33 cellular contexts compared by ENCODE assay signal in genomic region chr7:143948733-143949132, GRCh38. TPM values are rescaled to one million over a fixed set of nuclear protein-coding genes. Genes with fewer than 3 reads are reported as not detected.
A peak's percentile ranks its signal among the peaks of the same experiment; 100 is the strongest.
DNase-seq lines count a peak whose midpoint lies in the region; ATAC-seq, FAIRE-seq and TF ChIP-seq lines count a peak whose summit lies in the region.
"Had no signal": no experiment of that assay in that cellular context is flagged by ENCODE, and none has a peak within 500 bp of the region (broad histone marks: within the 10 kb centered on the region; RNA-seq: fewer than 3 reads in every experiment).

No MANE protein-coding gene starts in this region.

- 0 out of 5 replicates have a peak, but pooled peaks cover 0 to 2% of the 10 kb centered on the region in 2 experiments for H3K4me1 ChIP-seq in K562 (replicated peaks in 1 of 2; ENCODE audit: control insufficient read depth in 2 of 2, insufficient read depth in 2 of 2, low read length in 2 of 2)
- no peaks in the 10 kb centered on the region for H3K4me1 ChIP-seq in smooth muscle cell (ENCODE audit: low read depth)
- no peaks in the 10 kb centered on the region for H3K4me1 ChIP-seq in SJCRH30
- H3K4me1 ChIP-seq: BE2C, BLaER1 had no signal

- H3K27ac ChIP-seq in K562 (ENCODE audit: extremely low read depth, low read depth, low read length): no peak overlapping the region
- peak overlapping the region; percentile 53 for H3K27ac ChIP-seq in smooth muscle cell (ENCODE audit: low read depth)
- no peak overlapping the region for H3K27ac ChIP-seq in SJCRH30
- H3K27ac ChIP-seq: BLaER1 had no signal

- no peaks in the 10 kb centered on the region for H3K9me3 ChIP-seq in K562 (replicated peaks; ENCODE audit: control insufficient read depth, insufficient read depth, low read depth, low read length)
- H3K9me3 ChIP-seq in smooth muscle cell (replicated peaks; ENCODE audit: low read depth): no peaks in the 10 kb centered on the region
- no peaks in the 10 kb centered on the region for H3K9me3 ChIP-seq in SJCRH30 (replicated peaks)
- H3K9me3 ChIP-seq: BE2C, BLaER1 had no signal

- BruUV-seq in K562 (replicated peaks; lab: Mats Ljungman, UMichigan): no TSS peak

- H4K20me1 ChIP-seq in K562 (replicated peaks; ENCODE audit: control insufficient read depth, insufficient read depth, low read length) (no peaks in the 10 kb centered on the region), smooth muscle cell (ENCODE audit: low read depth) (no peaks in the 10 kb centered on the region)
- H4K20me1 ChIP-seq: BLaER1 had no signal

- TF ChIP-seq CTCF in HFFc6 (IDR thresholded peaks at IDR 0.05) (no peak), K562 (IDR thresholded peaks at IDR 0.05 in 2 of 3, conservative IDR thresholded peaks at IDR 0.05 in 1 of 3; ENCODE audit: insufficient read depth in 2 of 3, low read depth in 1 of 3, low read length in 3 of 3) (no peak), smooth muscle cell (IDR thresholded peaks at IDR 0.05; ENCODE audit: borderline replicate concordance, insufficient read depth, poor library complexity, severe bottlenecking) (no peak)

- in situ Hi-C loops in K562 (cut with MboI): no loop called here

- H3K27me3 Mint-ChIP-seq in HFFc6 (ENCODE audit: insufficient read depth): no peaks in the 10 kb centered on the region; the same call in 1 of the 2 replicates

- WGBS in K562 (ENCODE audit: insufficient coverage, low coverage, missing lambda C conversion rate): 3% methylated on average over 2 of the region's 2 CpGs
- 57% methylated on average over 2 of the region's 2 CpGs for WGBS in smooth muscle cell (ENCODE audit: low lambda C conversion rate)

- FAIRE-seq in K562 (lab: Jason Lieb, UNC): no peak
- FAIRE-seq: A204.1, GM12878, GM12892, GM18507 had no signal

- peaks cover 5% of the 10 kb centered on the region for H3K9me3 Mint-ChIP-seq in HFFc6

- no peak for TF ChIP-seq EP300 in K562 (IDR thresholded peaks at IDR 0.05; ENCODE audit: low read length)

- H3K4me2 ChIP-seq in K562 (ENCODE audit: insufficient read depth, low read length): no peak overlapping the region
- H3K4me2 ChIP-seq in smooth muscle cell: peak overlapping the region; percentile 16
- H3K4me2 ChIP-seq: BLaER1 had no signal

- peaks cover 13% of the 10 kb centered on the region; the same call in 1 of the 2 replicates for H3K4me1 Mint-ChIP-seq in HFFc6 (ENCODE audit: low read depth)
- H3K4me1 Mint-ChIP-seq: CD14-positive monocyte; CD4-positive, alpha-beta memory T cell; CD4-positive, CD25-positive, alpha-beta regulatory T cell; CD8-positive, alpha-beta memory T cell had no signal

- H3K36me3 ChIP-seq in K562 (ENCODE audit: control insufficient read depth, insufficient read depth, low read length) (no peaks in the 10 kb centered on the region), smooth muscle cell (ENCODE audit: low read depth) (no peaks in the 10 kb centered on the region), SJCRH30 (no peaks in the 10 kb centered on the region)
- H3K36me3 ChIP-seq: BE2C, BLaER1 had no signal

- DNase-seq in HFFc6 (no peak), NCI-H226 (peak; percentile 69), K562 (ENCODE audit: extremely low read depth in 1 of 4, low spot score in 3 of 4) (no peak), smooth muscle cell (lab: John Stamatoyannopoulos, UW; ENCODE audit: unreplicated experiment) (no peak), posterior cingulate gyrus (no peak), SJCRH30 (no peak), NCI-H345 treated with DMSO at 0.1 percent for 48 hours (lab: John Stamatoyannopoulos, UW; ENCODE audit: unreplicated experiment) (no peak)
- DNase-seq in stimulated activated CD4-positive, alpha-beta T cell treated with anti-CD3 and anti-CD28 coated beads, Interleukin-4, amount 100 ng/mL, for 1 hour: no peak
- DNase-seq: 8988T; ACHN; BE2C; C1 segment of cervical spinal cord; CD4-positive, alpha-beta memory T cell; CD4-positive, CD25-positive, alpha-beta regulatory T cell; CD8-positive, alpha-beta memory T cell; COR-L47; DMS 273 treated with DMSO at 0.1 percent for 48 hours; DMS153; DMS53; DMS79; DND-41; EL; GDM1 had no signal

- H2AFZ ChIP-seq in K562 (ENCODE audit: low read depth, low read length): peak overlapping the region; percentile 13
- H2AFZ ChIP-seq in smooth muscle cell (ENCODE audit: low read depth): peak overlapping the region; percentile 83

- H3K9me1 ChIP-seq in K562 (ENCODE audit: control insufficient read depth, insufficient read depth, low read length): no peaks in the 10 kb centered on the region

- H3K4me3 ChIP-seq in K562 (no peak overlapping the region), smooth muscle cell (no peak overlapping the region), SJCRH30 (no peak overlapping the region)
- H3K4me3 ChIP-seq: BLaER1, GM12878 had no signal

- TF ChIP-seq POLR2A in K562 (conservative IDR thresholded peaks at IDR 0.05): no peak

- H3K27me3 ChIP-seq in K562 (ENCODE audit: control insufficient read depth in 2 of 2, insufficient read depth in 2 of 2, low read length in 2 of 2): no peaks in the 10 kb centered on the region; a peak in 2 of 5 replicates
- no peaks in the 10 kb centered on the region for H3K27me3 ChIP-seq in smooth muscle cell (ENCODE audit: low read depth)
- H3K27me3 ChIP-seq in SJCRH30: no peaks in the 10 kb centered on the region
- H3K27me3 ChIP-seq: BE2C, BLaER1 had no signal

- H3K36me3 Mint-ChIP-seq in HFFc6 (ENCODE audit: low read depth): peaks cover 8% of the 10 kb centered on the region; the same call in 1 of the 2 replicates
- H3K36me3 Mint-ChIP-seq: CD14-positive monocyte; CD4-positive, alpha-beta memory T cell; CD4-positive, CD25-positive, alpha-beta regulatory T cell; CD8-positive, alpha-beta memory T cell had no signal

- H3K9ac ChIP-seq in K562 (ENCODE audit: insufficient read depth in 1 of 2, low read depth in 2 of 2, low read length in 2 of 2) (no peak overlapping the region), smooth muscle cell (ENCODE audit: low read depth) (no peak overlapping the region)
- H3K9ac ChIP-seq: BLaER1 had no signal

- POLR2A ChIA-PET in K562 (lab: Yijun Ruan, JAX): interaction anchor here (0.7 to 1.2 kb wide), 2 partner anchors 11 to 679 kb away, joined by 3 read pairs; no protein-coding TSS in a partner anchor

- H3K79me2 ChIP-seq in K562 (ENCODE audit: control insufficient read depth, insufficient read depth, low read length): no peaks in the 10 kb centered on the region
- no peaks in the 10 kb centered on the region for H3K79me2 ChIP-seq in smooth muscle cell (ENCODE audit: low read depth)

- no peak overlapping the region for H3K4me3 Mint-ChIP-seq in HFFc6
- H3K4me3 Mint-ChIP-seq: CD14-positive monocyte; CD4-positive, alpha-beta memory T cell; CD4-positive, CD25-positive, alpha-beta regulatory T cell; CD8-positive, alpha-beta memory T cell had no signal

- peak; percentile 52 for ATAC-seq in K562
- ATAC-seq: GM12878 had no signal

- CTCF ChIA-PET in K562 (lab: Yijun Ruan, JAX; ENCODE audit: low intra/inter-chr PET ratio): no interaction called here

- H3F3A ChIP-seq in smooth muscle cell (ENCODE audit: low read depth): no peaks in the 10 kb centered on the region

- H3K27ac Mint-ChIP-seq in HFFc6: 0 out of 2 replicates have a peak overlapping the region, but pooled peaks have one; percentile 4
- H3K27ac Mint-ChIP-seq: CD14-positive monocyte; CD8-positive, alpha-beta memory T cell had no signal

- intact Hi-C loops in K562 (cut with micrococcal nuclease): no loop called here
- intact Hi-C loops in posterior cingulate gyrus (cut with DNase I): no loop called here

- no peak for TF ChIP-seq RAD21 in K562 (CRISPR knock-in tag; conservative IDR thresholded peaks at IDR 0.05 in 1 of 2, IDR thresholded peaks at IDR 0.05 in 1 of 2)

RNA-seq across cellular contexts. Expression of gene OR2F1, which starts 5.9 kb away (rescaled TPM):
- not detected for total RNA-seq in HFFc6 (2021; fragmentation: NEBNext Ultra II Directional; extraction: Animal tissue kit (Norgen Biotek cat#: 25700))
- total RNA-seq in K562 (2011; cell fraction: chromatin; rRNA removed; ENCODE audit: low replicate concordance): not detected in 2 replicates
- not detected in 2 replicates for total RNA-seq in K562 (2011; cell fraction: nucleolus; rRNA removed)
- not detected in 2 replicates for total RNA-seq in K562 (2011; cell fraction: nucleoplasm; rRNA removed)
- total RNA-seq in K562 (2014; rRNA removed): not detected in 2 replicates
- not detected in 2 replicates for total RNA-seq in K562 (2014; rRNA removed; fragmentation: Illumina TruSeq; extraction: Trizol)
- not detected in 2 replicates for total RNA-seq in K562 (2015; rRNA removed; fragmentation: Illumina TruSeq; extraction: Trizol)
- total RNA-seq in K562 (2021): not detected in 2 replicates
- not detected in 2 replicates for polyA plus RNA-seq in K562 (2011; rRNA removed)
- polyA plus RNA-seq in K562 (2011; cell fraction: cytosol; rRNA removed): not detected in 2 replicates
- not detected in 2 replicates for polyA plus RNA-seq in K562 (2011; cell fraction: nucleus; rRNA removed)
- polyA plus RNA-seq in K562 (2012): not detected in 2 replicates
- not detected in 2 replicates for polyA plus RNA-seq in K562 (2014; fragmentation: Illumina TruSeq; extraction: Trizol)
- polyA plus RNA-seq in K562 (2014; fragmentation: Nextera tagmentation; extraction: Ambion mirVana): not detected
- not detected in 2 replicates for polyA plus RNA-seq in K562 (2014; rRNA removed)
- polyA minus RNA-seq in K562 (2011; rRNA and poly(A)+ RNA removed): not detected in 2 replicates
- polyA minus RNA-seq in K562 (2011; cell fraction: cytosol; rRNA and poly(A)+ RNA removed): not detected in 2 replicates
- polyA minus RNA-seq in K562 (2011; cell fraction: nucleus; rRNA and poly(A)+ RNA removed): not detected in 2 replicates
- total RNA-seq in smooth muscle cell: not detected in 2 replicates
- not detected in 2 replicates for polyA plus RNA-seq in smooth muscle cell
- not detected in 2 replicates for total RNA-seq in SJCRH30 (2014; rRNA removed; shearing (Covaris generic))
- total RNA-seq: A673; CD4-positive, alpha-beta memory T cell; CD4-positive, CD25-positive, alpha-beta regulatory T cell; CD8-positive, alpha-beta memory T cell; Daoy; G401; GM12878 had no signal
- polyA plus RNA-seq: AG04450; CD14-positive monocyte; CD4-positive, alpha-beta memory T cell; CD4-positive, CD25-positive, alpha-beta regulatory T cell; CD8-positive, alpha-beta memory T cell; GM12878 had no signal

RNA-seq across cellular contexts. Expression of gene OR2F2, which starts 13.7 kb away (rescaled TPM):
- not detected for total RNA-seq in HFFc6 (2021; fragmentation: NEBNext Ultra II Directional; extraction: Animal tissue kit (Norgen Biotek cat#: 25700))
- not detected in 2 replicates for total RNA-seq in K562 (2011; cell fraction: chromatin; rRNA removed; ENCODE audit: low replicate concordance)
- not detected in 2 replicates for total RNA-seq in K562 (2011; cell fraction: nucleolus; rRNA removed)
- not detected in 2 replicates for total RNA-seq in K562 (2011; cell fraction: nucleoplasm; rRNA removed)
- total RNA-seq in K562 (2014; rRNA removed): not detected in 2 replicates
- not detected in 2 replicates for total RNA-seq in K562 (2014; rRNA removed; fragmentation: Illumina TruSeq; extraction: Trizol)
- total RNA-seq in K562 (2015; rRNA removed; fragmentation: Illumina TruSeq; extraction: Trizol): not detected in 2 replicates
- total RNA-seq in K562 (2021): not detected in 2 replicates
- not detected in 2 replicates for polyA plus RNA-seq in K562 (2011; rRNA removed)
- not detected in 2 replicates for polyA plus RNA-seq in K562 (2011; cell fraction: cytosol; rRNA removed)
- polyA plus RNA-seq in K562 (2011; cell fraction: nucleus; rRNA removed): not detected in 2 replicates
- polyA plus RNA-seq in K562 (2012): not detected in 2 replicates
- not detected in 2 replicates for polyA plus RNA-seq in K562 (2014; fragmentation: Illumina TruSeq; extraction: Trizol)
- not detected for polyA plus RNA-seq in K562 (2014; fragmentation: Nextera tagmentation; extraction: Ambion mirVana)
- not detected in 2 replicates for polyA plus RNA-seq in K562 (2014; rRNA removed)
- not detected in 2 replicates for polyA minus RNA-seq in K562 (2011; rRNA and poly(A)+ RNA removed)
- polyA minus RNA-seq in K562 (2011; cell fraction: cytosol; rRNA and poly(A)+ RNA removed): not detected in 2 replicates
- polyA minus RNA-seq in K562 (2011; cell fraction: nucleus; rRNA and poly(A)+ RNA removed): not detected in 2 replicates
- not detected in 2 replicates for total RNA-seq in smooth muscle cell
- not detected in 2 replicates for polyA plus RNA-seq in smooth muscle cell
- total RNA-seq in SJCRH30 (2014; rRNA removed; shearing (Covaris generic)): not detected in 2 replicates
- total RNA-seq: A673; CD4-positive, alpha-beta memory T cell; CD4-positive, CD25-positive, alpha-beta regulatory T cell; CD8-positive, alpha-beta memory T cell; Daoy; G401; GM12878 had no signal
- polyA plus RNA-seq: AG04450; CD14-positive monocyte; CD4-positive, alpha-beta memory T cell; CD4-positive, CD25-positive, alpha-beta regulatory T cell; CD8-positive, alpha-beta memory T cell; GM12878 had no signal

RNA-seq across cellular contexts. Expression of gene TCAF1, which starts 46.8 kb away (rescaled TPM):
- total RNA-seq in HFFc6 (2021; fragmentation: NEBNext Ultra II Directional; extraction: Animal tissue kit (Norgen Biotek cat#: 25700)): 10 to 100 TPM; 57.1 to 90.3 (median 65.1) TPM
- total RNA-seq in K562 (2011; cell fraction: chromatin; rRNA removed; ENCODE audit: low replicate concordance): 31.5 and 50.2 TPM in 2 replicates
- 16.2 and 20.5 TPM in 2 replicates for total RNA-seq in K562 (2011; cell fraction: nucleolus; rRNA removed)
- 16.9 and 23.0 TPM in 2 replicates for total RNA-seq in K562 (2011; cell fraction: nucleoplasm; rRNA removed)
- total RNA-seq in K562 (2014; rRNA removed) (23.4 and 25.0 TPM in 2 replicates), K562 (2014; rRNA removed; fragmentation: Illumina TruSeq; extraction: Trizol) (30.1 and 34.2 TPM in 2 replicates), K562 (2015; rRNA removed; fragmentation: Illumina TruSeq; extraction: Trizol) (30.5 and 32.0 TPM in 2 replicates), K562 (2021) (51.3 and 52.2 TPM in 2 replicates), smooth muscle cell (177 and 237 TPM in 2 replicates)
- polyA plus RNA-seq in K562 (2011; rRNA removed) (24.4 and 38.6 TPM in 2 replicates), K562 (2014; fragmentation: Illumina TruSeq; extraction: Trizol) (39.2 and 45.9 TPM in 2 replicates), K562 (2014; fragmentation: Nextera tagmentation; extraction: Ambion mirVana) (1 to 10 TPM; 6.2 to 9.6 TPM), K562 (2014; rRNA removed) (22.1 and 24.2 TPM in 2 replicates), smooth muscle cell (108 and 147 TPM in 2 replicates)
- 27.4 and 34.9 TPM in 2 replicates for polyA plus RNA-seq in K562 (2011; cell fraction: cytosol; rRNA removed)
- polyA plus RNA-seq in K562 (2011; cell fraction: nucleus; rRNA removed): 29.5 and 33.3 TPM in 2 replicates
- polyA plus RNA-seq in K562 (2012): 38.3 and 40.8 TPM in 2 replicates
- polyA minus RNA-seq in K562 (2011; rRNA and poly(A)+ RNA removed): 64.3 and 93.5 TPM in 2 replicates
- polyA minus RNA-seq in K562 (2011; cell fraction: cytosol; rRNA and poly(A)+ RNA removed): 34.4 and 36.3 TPM in 2 replicates
- polyA minus RNA-seq in K562 (2011; cell fraction: nucleus; rRNA and poly(A)+ RNA removed): 22.9 and 40.4 TPM in 2 replicates
- total RNA-seq in SJCRH30 (2014; rRNA removed; shearing (Covaris generic)): 69.1 and 72.2 TPM in 2 replicates

RNA-seq across cellular contexts. Expression of gene OR6B1, which starts 51.4 kb away (rescaled TPM):
- total RNA-seq in HFFc6 (2021; fragmentation: NEBNext Ultra II Directional; extraction: Animal tissue kit (Norgen Biotek cat#: 25700)): not detected
- not detected in 2 replicates for total RNA-seq in K562 (2011; cell fraction: chromatin; rRNA removed; ENCODE audit: low replicate concordance)
- total RNA-seq in K562 (2011; cell fraction: nucleolus; rRNA removed): not detected in 2 replicates
- total RNA-seq in K562 (2011; cell fraction: nucleoplasm; rRNA removed): not detected in 2 replicates
- total RNA-seq in K562 (2014; rRNA removed): not detected in 2 replicates
- not detected in 2 replicates for total RNA-seq in K562 (2014; rRNA removed; fragmentation: Illumina TruSeq; extraction: Trizol)
- not detected in 2 replicates for total RNA-seq in K562 (2015; rRNA removed; fragmentation: Illumina TruSeq; extraction: Trizol)
- not detected in 2 replicates for total RNA-seq in K562 (2021)
- polyA plus RNA-seq in K562 (2011; rRNA removed): not detected in 2 replicates
- not detected in 2 replicates for polyA plus RNA-seq in K562 (2011; cell fraction: cytosol; rRNA removed)
- polyA plus RNA-seq in K562 (2011; cell fraction: nucleus; rRNA removed): not detected in 2 replicates
- not detected in 2 replicates for polyA plus RNA-seq in K562 (2012)
- not detected in 2 replicates for polyA plus RNA-seq in K562 (2014; fragmentation: Illumina TruSeq; extraction: Trizol)
- polyA plus RNA-seq in K562 (2014; fragmentation: Nextera tagmentation; extraction: Ambion mirVana): not detected
- polyA plus RNA-seq in K562 (2014; rRNA removed): not detected in 2 replicates
- not detected in 2 replicates for polyA minus RNA-seq in K562 (2011; rRNA and poly(A)+ RNA removed)
- polyA minus RNA-seq in K562 (2011; cell fraction: cytosol; rRNA and poly(A)+ RNA removed): not detected in 2 replicates
- not detected in 2 replicates for polyA minus RNA-seq in K562 (2011; cell fraction: nucleus; rRNA and poly(A)+ RNA removed)
- total RNA-seq in smooth muscle cell: not detected in 2 replicates
- not detected in 2 replicates for polyA plus RNA-seq in smooth muscle cell
- not detected in 2 replicates for total RNA-seq in SJCRH30 (2014; rRNA removed; shearing (Covaris generic))
- total RNA-seq: A673; CD4-positive, alpha-beta memory T cell; CD4-positive, CD25-positive, alpha-beta regulatory T cell; CD8-positive, alpha-beta memory T cell; Daoy; G401; GM12878 had no signal
- polyA plus RNA-seq: AG04450; CD14-positive monocyte; CD4-positive, alpha-beta memory T cell; CD4-positive, CD25-positive, alpha-beta regulatory T cell; CD8-positive, alpha-beta memory T cell; GM12878 had no signal
